ENCODE assay signal across 1 cellular context in the genomic region with DNA sequence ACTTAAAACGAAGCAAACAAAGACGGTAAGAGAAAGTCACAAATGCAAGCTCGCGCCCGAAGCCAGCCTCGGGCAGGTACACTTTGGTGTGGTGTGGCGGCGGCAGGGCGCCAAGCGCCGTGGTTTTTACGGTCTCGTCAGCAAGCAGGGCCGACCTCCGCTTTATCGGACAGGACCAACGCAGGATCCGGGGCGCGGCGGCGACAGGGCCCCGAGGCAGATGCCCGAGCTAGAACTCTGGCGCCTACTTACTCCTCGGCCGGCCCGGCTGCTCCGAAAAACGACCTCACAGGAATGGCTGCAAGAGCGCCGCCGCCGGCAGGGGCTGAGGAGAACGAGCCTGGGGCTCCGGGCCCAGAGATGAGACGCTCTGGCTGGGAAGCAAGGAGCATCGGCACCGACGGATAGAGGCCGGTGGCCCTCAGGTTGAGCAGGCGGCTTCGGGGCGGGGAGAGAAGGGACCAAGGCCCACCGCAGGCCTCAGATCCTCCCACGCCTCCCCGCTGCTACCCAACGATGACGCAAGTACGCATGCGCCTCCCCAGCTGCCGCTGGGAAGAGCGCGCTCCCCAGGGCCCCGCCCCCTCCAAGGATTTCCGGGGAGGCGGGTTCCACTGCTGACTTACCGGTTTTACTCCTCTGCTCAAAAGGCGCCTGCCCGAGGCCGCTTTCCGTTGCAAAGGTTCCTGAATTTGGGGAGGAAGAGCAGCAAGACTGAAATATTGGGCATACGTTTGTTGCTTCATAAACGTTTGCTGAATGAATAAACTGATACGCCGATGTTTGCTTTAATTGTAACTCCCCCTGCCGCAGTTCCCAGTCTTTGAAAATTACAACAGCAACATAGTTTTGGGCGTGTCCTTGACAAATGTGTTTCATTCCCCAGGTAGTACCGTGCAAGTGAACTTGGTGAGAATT.
TF ChIP-seq lines count a peak whose summit lies in the region.

No MANE protein-coding gene starts in this region.

TF ChIP-seq in HCT116, 20 proteins besides CTCF, POLR2A, EP300 and RAD21 (continued from another document):
- TF ChIP-seq, protein P1, sequence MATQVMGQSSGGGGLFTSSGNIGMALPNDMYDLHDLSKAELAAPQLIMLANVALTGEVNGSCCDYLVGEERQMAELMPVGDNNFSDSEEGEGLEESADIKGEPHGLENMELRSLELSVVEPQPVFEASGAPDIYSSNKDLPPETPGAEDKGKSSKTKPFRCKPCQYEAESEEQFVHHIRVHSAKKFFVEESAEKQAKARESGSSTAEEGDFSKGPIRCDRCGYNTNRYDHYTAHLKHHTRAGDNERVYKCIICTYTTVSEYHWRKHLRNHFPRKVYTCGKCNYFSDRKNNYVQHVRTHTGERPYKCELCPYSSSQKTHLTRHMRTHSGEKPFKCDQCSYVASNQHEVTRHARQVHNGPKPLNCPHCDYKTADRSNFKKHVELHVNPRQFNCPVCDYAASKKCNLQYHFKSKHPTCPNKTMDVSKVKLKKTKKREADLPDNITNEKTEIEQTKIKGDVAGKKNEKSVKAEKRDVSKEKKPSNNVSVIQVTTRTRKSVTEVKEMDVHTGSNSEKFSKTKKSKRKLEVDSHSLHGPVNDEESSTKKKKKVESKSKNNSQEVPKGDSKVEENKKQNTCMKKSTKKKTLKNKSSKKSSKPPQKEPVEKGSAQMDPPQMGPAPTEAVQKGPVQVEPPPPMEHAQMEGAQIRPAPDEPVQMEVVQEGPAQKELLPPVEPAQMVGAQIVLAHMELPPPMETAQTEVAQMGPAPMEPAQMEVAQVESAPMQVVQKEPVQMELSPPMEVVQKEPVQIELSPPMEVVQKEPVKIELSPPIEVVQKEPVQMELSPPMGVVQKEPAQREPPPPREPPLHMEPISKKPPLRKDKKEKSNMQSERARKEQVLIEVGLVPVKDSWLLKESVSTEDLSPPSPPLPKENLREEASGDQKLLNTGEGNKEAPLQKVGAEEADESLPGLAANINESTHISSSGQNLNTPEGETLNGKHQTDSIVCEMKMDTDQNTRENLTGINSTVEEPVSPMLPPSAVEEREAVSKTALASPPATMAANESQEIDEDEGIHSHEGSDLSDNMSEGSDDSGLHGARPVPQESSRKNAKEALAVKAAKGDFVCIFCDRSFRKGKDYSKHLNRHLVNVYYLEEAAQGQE (IDR thresholded peaks at IDR 0.05; ENCODE audit: low read depth) = no peak
- TF ChIP-seq FOSL1 (IDR thresholded peaks at IDR 0.05; ENCODE audit: low read depth) = no peak
- TF ChIP-seq SRF (IDR thresholded peaks at IDR 0.05; ENCODE audit: low read depth) = peak; percentile 61; the same call in 1 of the 2 replicates
- no peak for TF ChIP-seq ZNF274 (IDR thresholded peaks at IDR 0.05; ENCODE audit: low read depth, low read length)
- peak; percentile 40 for TF ChIP-seq JUND (IDR thresholded peaks at IDR 0.05)
- peak; percentile 78 for TF ChIP-seq CEBPB (IDR thresholded peaks at IDR 0.05; ENCODE audit: low read depth)
- TF ChIP-seq YY1 (IDR thresholded peaks at IDR 0.05; ENCODE audit: extremely low read depth, insufficient replicate concordance, low read depth, low read length) = no peak
- TF ChIP-seq, protein P2, sequence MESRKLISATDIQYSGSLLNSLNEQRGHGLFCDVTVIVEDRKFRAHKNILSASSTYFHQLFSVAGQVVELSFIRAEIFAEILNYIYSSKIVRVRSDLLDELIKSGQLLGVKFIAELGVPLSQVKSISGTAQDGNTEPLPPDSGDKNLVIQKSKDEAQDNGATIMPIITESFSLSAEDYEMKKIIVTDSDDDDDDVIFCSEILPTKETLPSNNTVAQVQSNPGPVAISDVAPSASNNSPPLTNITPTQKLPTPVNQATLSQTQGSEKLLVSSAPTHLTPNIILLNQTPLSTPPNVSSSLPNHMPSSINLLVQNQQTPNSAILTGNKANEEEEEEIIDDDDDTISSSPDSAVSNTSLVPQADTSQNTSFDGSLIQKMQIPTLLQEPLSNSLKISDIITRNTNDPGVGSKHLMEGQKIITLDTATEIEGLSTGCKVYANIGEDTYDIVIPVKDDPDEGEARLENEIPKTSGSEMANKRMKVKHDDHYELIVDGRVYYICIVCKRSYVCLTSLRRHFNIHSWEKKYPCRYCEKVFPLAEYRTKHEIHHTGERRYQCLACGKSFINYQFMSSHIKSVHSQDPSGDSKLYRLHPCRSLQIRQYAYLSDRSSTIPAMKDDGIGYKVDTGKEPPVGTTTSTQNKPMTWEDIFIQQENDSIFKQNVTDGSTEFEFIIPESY (IDR thresholded peaks at IDR 0.05; ENCODE audit: extremely low read depth, insufficient replicate concordance, low read length) = no peak
- TF ChIP-seq POLR2AphosphoS5 (IDR thresholded peaks at IDR 0.05; ENCODE audit: low read depth, low read length) = peak; percentile 93
- TF ChIP-seq SIN3A (IDR thresholded peaks at IDR 0.05; ENCODE audit: low read depth) = peak; percentile 80
